Comparison of ENCODE assay signal across 8 cellular contexts in genomic region chr15:72272213-72272996, GRCh38. TPM values are rescaled to one million over a fixed set of nuclear protein-coding genes. Genes with fewer than 3 reads are reported as not detected.
DNase-seq lines count a peak whose midpoint lies in the region; ATAC-seq and TF ChIP-seq lines count a peak whose summit lies in the region.

A gene with protein sequence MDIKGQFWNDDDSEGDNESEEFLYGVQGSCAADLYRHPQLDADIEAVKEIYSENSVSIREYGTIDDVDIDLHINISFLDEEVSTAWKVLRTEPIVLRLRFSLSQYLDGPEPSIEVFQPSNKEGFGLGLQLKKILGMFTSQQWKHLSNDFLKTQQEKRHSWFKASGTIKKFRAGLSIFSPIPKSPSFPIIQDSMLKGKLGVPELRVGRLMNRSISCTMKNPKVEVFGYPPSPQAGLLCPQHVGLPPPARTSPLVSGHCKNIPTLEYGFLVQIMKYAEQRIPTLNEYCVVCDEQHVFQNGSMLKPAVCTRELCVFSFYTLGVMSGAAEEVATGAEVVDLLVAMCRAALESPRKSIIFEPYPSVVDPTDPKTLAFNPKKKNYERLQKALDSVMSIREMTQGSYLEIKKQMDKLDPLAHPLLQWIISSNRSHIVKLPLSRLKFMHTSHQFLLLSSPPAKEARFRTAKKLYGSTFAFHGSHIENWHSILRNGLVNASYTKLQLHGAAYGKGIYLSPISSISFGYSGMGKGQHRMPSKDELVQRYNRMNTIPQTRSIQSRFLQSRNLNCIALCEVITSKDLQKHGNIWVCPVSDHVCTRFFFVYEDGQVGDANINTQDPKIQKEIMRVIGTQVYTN (minus strand): TSS chr15:72272554. CDS start chr15:72267477, 5,077 bp downstream.

- DNase-seq in AG10803 (ENCODE audit: low read depth): peak; percentile 99
- peak; percentile 90 for DNase-seq in NCI-H446 treated with DMSO at 0.1 percent for 48 hours (lab: John Stamatoyannopoulos, UW)
- peak; percentile 96 to 98 for DNase-seq in activated CD4-positive, alpha-beta T cell treated with anti-CD3 and anti-CD28 coated beads for 24 hours (ENCODE audit: low read depth in 2 of 2)
- peak; percentile 100 for DNase-seq in chondrocyte (ENCODE audit: low spot score)
- DNase-seq in kidney epithelial cell (ENCODE audit: low read depth): peak; percentile 91
- DNase-seq in stimulated activated CD4-positive, alpha-beta T cell treated with anti-CD3 and anti-CD28 coated beads, Interleukin-15, amount 100 ng/mL, for 48 hours (ENCODE audit: low read depth in 2 of 2): peak; percentile 98 to 99

- peak within 1 kb of the TSS; percentile 82 for H3K4me3 ChIP-seq in AG10803 (ENCODE audit: low read length)
- peak within 1 kb of the TSS; percentile 93 for H3K4me3 ChIP-seq in kidney epithelial cell (ENCODE audit: low read depth, low read length)

- no peaks in the 10 kb centered on the region for H3K27me3 Mint-ChIP-seq in chondrocyte (ENCODE audit: low read depth)

- peak; percentile 95 for ATAC-seq in GM19025 (IDR thresholded peaks at IDR 0.05; ENCODE audit: low read depth, unreplicated experiment)
- ATAC-seq in HG03342 (IDR thresholded peaks at IDR 0.05; ENCODE audit: unreplicated experiment): peak; percentile 94

- no peaks in the 10 kb centered on the region for H3K9me3 Mint-ChIP-seq in chondrocyte (ENCODE audit: low read depth)

- no peaks in the 10 kb centered on the region for H3K27me3 ChIP-seq in kidney epithelial cell (ENCODE audit: control insufficient read depth, insufficient read depth, low read length)

- H3K4me3 Mint-ChIP-seq in chondrocyte (ENCODE audit: unreplicated experiment): peak within 1 kb of the TSS; percentile 89

- peaks cover 9% of the 10 kb centered on the region for H3K36me3 Mint-ChIP-seq in chondrocyte (ENCODE audit: low read depth)

- peaks cover 30% of the 10 kb centered on the region for H3K4me1 Mint-ChIP-seq in chondrocyte (ENCODE audit: low read depth)

- H3K27ac Mint-ChIP-seq in chondrocyte (ENCODE audit: unreplicated experiment): peak within 1 kb of the TSS; percentile 85

- no peaks in the 10 kb centered on the region for H3K36me3 ChIP-seq in kidney epithelial cell (ENCODE audit: control insufficient read depth, insufficient read depth, low read length)

- TF ChIP-seq CTCF in AG10803 (conservative IDR thresholded peaks at IDR 0.05; ENCODE audit: low read length) (peak; percentile 65), chondrocyte (IDR thresholded peaks at IDR 0.05) (peak; percentile 83), kidney epithelial cell (IDR thresholded peaks at IDR 0.05; ENCODE audit: insufficient read depth, low read length, poor library complexity, severe bottlenecking) (peak; percentile 68)

RNA-seq across cellular contexts. Expression of the gene that starts here (rescaled TPM):
- 72.4 to 73.1 TPM (median 72.5 TPM) in 3 replicates for total RNA-seq in chondrocyte
- 45.0 and 45.7 TPM in 2 replicates for total RNA-seq in kidney epithelial cell

Comparison
In these comparisons a context has a peak if more than half of its experiments do, and no peak if none do; other contexts are left out.
1. Peak in every context shown above with its lines: DNase-seq, ATAC-seq and H3K4me3 ChIP-seq.